In genomic region chr2:98378901-98379300, GRCh38 we compare ENCODE assay signal across 12 cellular contexts.
DNase-seq lines count a peak whose midpoint lies in the region; ATAC-seq and TF ChIP-seq lines count a peak whose summit lies in the region.
"Had no signal": no experiment of that assay in that cellular context is flagged by ENCODE, and none has a peak within 500 bp of the region (broad histone marks: within the 10 kb centered on the region; RNA-seq: fewer than 3 reads in every experiment).

No MANE protein-coding gene starts in this region.

- no peaks in the 10 kb centered on the region for H3K4me1 Mint-ChIP-seq in activated T-cell treated with anti-CD3 and anti-CD28 coated beads, Interleukin-2, amount 50 U/mL, for 24 hours (ENCODE audit: low read depth)
- H3K4me1 Mint-ChIP-seq: naive B cell had no signal

- in situ Hi-C loops in astrocyte of the spinal cord (cut with HindIII; ENCODE audit: low sequenced_read_pairs), result no loop called here

- H3K4me3 ChIP-seq in astrocyte of the spinal cord (ENCODE audit: low read depth, low read length), result no peak overlapping the region
- H3K4me3 ChIP-seq: GM12878 had no signal

- H3K9me3 Mint-ChIP-seq in activated T-cell treated with anti-CD3 and anti-CD28 coated beads, Interleukin-2, amount 50 U/mL, for 24 hours, result no peaks in the 10 kb centered on the region
- H3K9me3 Mint-ChIP-seq: naive B cell had no signal

- no peak overlapping the region for H3K27ac Mint-ChIP-seq in activated T-cell treated with anti-CD3 and anti-CD28 coated beads, Interleukin-2, amount 50 U/mL, for 24 hours

- no peak for TF ChIP-seq CTCF in astrocyte of the spinal cord (IDR thresholded peaks at IDR 0.05; ENCODE audit: low read depth, low read length)

- peaks cover 22% of the 10 kb centered on the region for H3K27me3 Mint-ChIP-seq in activated T-cell treated with anti-CD3 and anti-CD28 coated beads, Interleukin-2, amount 50 U/mL, for 24 hours

- H3K36me3 Mint-ChIP-seq in activated T-cell treated with anti-CD3 and anti-CD28 coated beads, Interleukin-2, amount 50 U/mL, for 24 hours (ENCODE audit: low read depth), result no peaks in the 10 kb centered on the region
- H3K36me3 Mint-ChIP-seq: naive B cell had no signal

- ATAC-seq in HG03025 (IDR thresholded peaks at IDR 0.05; ENCODE audit: low FRiP score, unreplicated experiment), result no peak
- ATAC-seq: GM12878 had no signal

- DNase-seq in AG08395 (ENCODE audit: low spot score) (peak; percentile 90), MV-4-11 (lab: John Stamatoyannopoulos, UW) (peak; percentile 56), astrocyte of the spinal cord (ENCODE audit: low read depth, low spot score) (peak; percentile 41), islet precursor cell (peak; percentile 59), cortex of kidney (lab: John Stamatoyannopoulos, UW) (no peak)
- DNase-seq in activated CD4-positive, alpha-beta T cell treated with anti-CD3 and anti-CD28 coated beads, Interleukin-2, amount 50 U/mL, for 1 hour, result no peak
- no peak for DNase-seq in activated T-cell treated with anti-CD3 and anti-CD28 coated beads, Interleukin-2, amount 50 U/mL, for 24 hours
- DNase-seq: naive B cell, NCI-H2171 treated with DMSO at 0.1 percent for 48 hours, T-helper 9 cell had no signal

- H3K4me3 Mint-ChIP-seq in activated T-cell treated with anti-CD3 and anti-CD28 coated beads, Interleukin-2, amount 50 U/mL, for 24 hours, result no peak overlapping the region
- H3K4me3 Mint-ChIP-seq: naive B cell had no signal

Comparison
In these comparisons a context has a peak if more than half of its experiments do, and no peak if none do; other contexts are left out.
1. DNase-seq: peak in AG08395 (single experiment), MV-4-11 (single experiment), astrocyte of the spinal cord (single experiment) and islet precursor cell (single experiment); none in activated CD4-positive, alpha-beta T cell treated with anti-CD3 and anti-CD28 coated beads, Interleukin-2, amount 50 U/mL, for 1 hour (single experiment), activated T-cell treated with anti-CD3 and anti-CD28 coated beads, Interleukin-2, amount 50 U/mL, for 24 hours (single experiment) and cortex of kidney (single experiment).